ENCODE assay signal across 8 cellular contexts in the genomic region with DNA sequence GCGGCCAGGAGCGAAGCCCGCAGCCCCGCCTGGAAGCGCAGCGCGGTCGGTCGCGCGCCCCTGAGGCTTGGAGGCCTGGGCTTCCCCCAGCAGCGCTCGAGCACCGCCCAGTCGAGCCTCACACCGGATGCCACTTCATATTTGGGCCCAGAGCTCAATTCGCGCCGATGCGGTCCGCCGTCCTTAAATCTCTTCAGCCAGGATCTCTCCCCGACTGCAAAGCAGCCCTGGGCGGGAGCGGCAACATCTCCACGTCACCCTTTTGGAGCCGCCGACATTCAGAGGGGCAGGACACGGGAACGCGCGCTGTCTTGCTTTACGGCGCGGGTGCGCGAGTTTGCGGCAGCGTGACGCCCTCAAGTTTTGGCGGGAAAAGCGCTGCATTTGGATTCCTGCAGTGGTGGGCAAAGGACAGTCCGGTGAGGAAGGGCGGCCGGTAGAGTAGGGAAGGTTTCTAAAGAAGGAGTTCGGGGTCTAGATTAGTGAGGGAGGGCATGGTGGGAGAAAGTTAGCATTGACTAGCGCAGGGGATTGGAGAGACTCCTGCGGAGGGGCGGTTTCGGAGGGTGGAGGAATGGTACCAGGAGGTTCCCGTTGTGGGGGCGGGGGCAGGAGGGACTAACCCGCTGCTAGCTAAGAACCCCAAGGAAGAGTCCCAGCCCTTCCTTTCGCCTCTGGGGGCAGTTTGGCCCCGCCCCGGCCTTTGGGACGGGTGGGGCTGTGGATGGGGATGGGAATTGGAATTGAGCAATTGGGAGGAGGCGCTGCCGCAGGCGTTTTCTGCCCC. TPM values are rescaled to one million over a fixed set of nuclear protein-coding genes. Genes with fewer than 3 reads are reported as not detected.
DNase-seq lines count a peak whose midpoint lies in the region; ATAC-seq and TF ChIP-seq lines count a peak whose summit lies in the region.

No MANE protein-coding gene starts in this region.

- H3K4me1 ChIP-seq in right cardiac atrium (ENCODE audit: control insufficient read depth, insufficient read depth, low read length) (peaks cover 5% of the 10 kb centered on the region), uterus (peaks cover 0 to 6% of the 10 kb centered on the region in 2 donors)

- H3K27me3 Mint-ChIP-seq in T-helper 17 cell: no peaks in the 10 kb centered on the region

- peak; percentile 86 for ATAC-seq in HG02852 (IDR thresholded peaks at IDR 0.05; ENCODE audit: unreplicated experiment)
- peak; percentile 95 for ATAC-seq in T-helper 17 cell
- ATAC-seq in right cardiac atrium: peak; percentile 97 to 98

- H3K4me3 ChIP-seq in right cardiac atrium (ENCODE audit: low read length) (peak overlapping the region; percentile 50), uterus (peak overlapping the region; percentile 60 to 61)

- H3K4me1 Mint-ChIP-seq in T-helper 17 cell: peaks cover 24% of the 10 kb centered on the region

- TF ChIP-seq CTCF in GM13977 (IDR thresholded peaks at IDR 0.05; ENCODE audit: extremely low read depth, insufficient read depth, missing control alignments) (no peak), uterus (IDR thresholded peaks at IDR 0.05) (peak in 1 of 4 experiments; percentile 10)

- in situ Hi-C loops in GM13977 (cut with MboI; ENCODE audit: low pct_unique_long_range_greater_than_20kb, low sequenced_read_pairs, unreplicated experiment): no loop called here

- WGBS in right cardiac atrium: under 1% methylated on average over 60 of the region's 60 CpGs

- TF ChIP-seq POLR2A in uterus (IDR thresholded peaks at IDR 0.05): peak; percentile 45 to 70

- peaks cover 2% of the 10 kb centered on the region for H3K36me3 Mint-ChIP-seq in T-helper 17 cell (ENCODE audit: low read depth)

- intact Hi-C loops in right cardiac atrium (cut with DNase I) (loop anchor here in 1 of 4 donors (10.0 kb wide), 1 partner anchor 249 kb away; no protein-coding TSS in a partner anchor), uterus (cut with DNase I; ENCODE audit: low total_unique reads) (no loop called here)

- no peaks in the 10 kb centered on the region for H3K36me3 ChIP-seq in uterus

- H3K27ac Mint-ChIP-seq in T-helper 17 cell: peak overlapping the region; percentile 99

- H3K27ac ChIP-seq in angular gyrus (ENCODE audit: low read depth, low read length): peak overlapping the region; percentile 98
- peak overlapping the region; percentile 77 for H3K27ac ChIP-seq in right cardiac atrium (ENCODE audit: low read length)
- H3K27ac ChIP-seq in uterus: peak overlapping the region; percentile 93 to 96

- H3K27me3 ChIP-seq in right cardiac atrium (ENCODE audit: control insufficient read depth, insufficient read depth) (no peaks in the 10 kb centered on the region), uterus (no peaks in the 10 kb centered on the region)

- H3K4me3 Mint-ChIP-seq in T-helper 17 cell: peak overlapping the region; percentile 100

- DNase-seq in GM13977 (ENCODE audit: low spot score) (peak; percentile 81), NCI-H1436 treated with DMSO at 0.1 percent for 48 hours (lab: John Stamatoyannopoulos, UW) (peak; percentile 52), T-helper 17 cell (peak; percentile 66 to 77 (median 69)), right cardiac atrium (peak; percentile 88 to 95 (median 95)), pulmonary artery endothelial cell (ENCODE audit: low read depth, low spot score) (peak; percentile 58), uterus (peak; percentile 85 to 88)

- H3K9me3 ChIP-seq in T-helper 17 cell (ENCODE audit: control insufficient read depth, low read length, poor library complexity, severe bottlenecking): no peaks in the 10 kb centered on the region
- no peaks in the 10 kb centered on the region for H3K9me3 ChIP-seq in right cardiac atrium (ENCODE audit: control insufficient read depth, low read length)
- H3K9me3 ChIP-seq in uterus: no peaks in the 10 kb centered on the region

RNA-seq across cellular contexts. Expression of gene CHEK1, which starts 0.8 kb away (rescaled TPM):
- total RNA-seq in T-helper 17 cell (10 to 100 TPM in 1 of 2 donors, 1 to 10 TPM in 1; 7.9 to 16.0 TPM), right cardiac atrium (1 to 10 TPM in 3 of 4 donors, under 1 TPM in 1; 0.68 to 2.5 (median 1.8) TPM), pulmonary artery endothelial cell (36.1 and 56.6 TPM in 2 replicates), uterus (10 to 100 TPM in 1 of 4 donors, 1 to 10 TPM in 2, not detected in 1; 1.6 to 35.4 (median 2.6) TPM)
- polyA plus RNA-seq in right cardiac atrium: 0.32 TPM

RNA-seq across cellular contexts. Expression of gene STT3A, which starts 33.1 kb away (rescaled TPM):
- 10 to 100 TPM; 54.8 to 61.4 TPM for total RNA-seq in T-helper 17 cell
- 10 to 100 TPM; 62.2 to 90.9 (median 74.9) TPM for total RNA-seq in right cardiac atrium
- 33.0 TPM for polyA plus RNA-seq in right cardiac atrium
- total RNA-seq in pulmonary artery endothelial cell: 234 and 366 TPM in 2 replicates
- total RNA-seq in uterus: 100 to 1,000 TPM in 2 of 4 donors, 10 to 100 TPM in 2; 66.6 to 183 (median 105) TPM

RNA-seq across cellular contexts. Expression of gene ACRV1, which starts 54.9 kb away (rescaled TPM):
- total RNA-seq in T-helper 17 cell (not detected), right cardiac atrium (not detected), pulmonary artery endothelial cell (not detected in 2 replicates), uterus (not detected)
- not detected for polyA plus RNA-seq in right cardiac atrium

RNA-seq across cellular contexts. Expression of gene EI24, which starts 56.5 kb away (rescaled TPM):
- total RNA-seq in T-helper 17 cell (10 to 100 TPM; 19.4 to 21.9 TPM), right cardiac atrium (10 to 100 TPM; 60.2 to 69.2 (median 64.0) TPM), pulmonary artery endothelial cell (173 and 185 TPM in 2 replicates), uterus (10 to 100 TPM; 22.3 to 77.4 (median 69.2) TPM)
- polyA plus RNA-seq in right cardiac atrium: 33.8 TPM

Comparison
In these comparisons a context has a peak if more than half of its experiments do, and no peak if none do; other contexts are left out.
1. Peak in every context shown above with its lines: DNase-seq, ATAC-seq, H3K4me3 ChIP-seq and H3K27ac ChIP-seq.